ENCODE assay signal across 8 cellular contexts in the genomic region with DNA sequence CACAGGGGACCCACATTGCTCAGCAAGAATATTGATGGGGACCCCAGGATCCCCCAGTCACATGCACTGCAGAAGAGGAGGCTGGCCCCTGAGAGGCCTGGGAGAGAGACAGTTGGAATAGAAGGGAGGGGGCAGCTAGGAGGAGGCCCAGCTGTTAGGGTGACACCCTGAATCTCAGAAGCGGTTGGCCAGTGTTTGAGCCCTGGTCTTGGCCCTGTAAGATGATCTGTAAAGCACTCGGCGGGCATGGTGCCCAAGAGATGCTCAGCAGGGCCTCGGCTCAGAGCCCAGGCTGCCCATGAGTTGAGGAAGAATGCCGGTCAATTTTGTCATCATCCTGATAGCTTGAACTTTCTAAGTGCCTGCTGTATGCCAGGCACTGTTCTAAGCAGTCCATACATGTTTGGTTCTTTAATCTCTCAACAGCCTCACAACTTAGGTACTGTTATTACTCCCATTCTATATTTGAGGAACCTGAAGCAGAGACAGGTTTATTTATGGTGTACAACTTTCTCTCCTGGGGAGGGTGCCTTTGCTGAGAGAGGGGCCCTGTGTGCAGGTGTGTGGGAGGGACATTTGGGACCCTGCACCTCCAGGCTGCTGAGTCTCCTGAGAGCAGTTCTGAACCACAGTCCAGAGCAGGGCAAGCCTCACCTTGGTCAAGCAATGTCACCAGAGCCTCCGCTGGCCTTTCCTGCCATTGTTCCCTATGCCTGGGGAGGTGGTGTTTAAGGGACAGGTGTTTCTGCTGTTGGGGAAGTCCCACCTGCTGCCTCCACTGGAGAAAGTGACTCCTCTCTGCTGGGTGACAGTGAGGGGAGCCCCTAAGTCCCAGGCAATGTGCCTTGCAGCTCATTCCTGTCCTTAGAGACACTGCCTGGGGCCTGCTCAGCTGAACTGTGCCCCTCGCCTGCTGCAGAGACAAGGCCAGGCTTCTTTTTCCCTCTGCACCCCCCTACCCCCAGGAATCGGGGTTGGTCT. TPM values are rescaled to one million over a fixed set of nuclear protein-coding genes. Genes with fewer than 3 reads are reported as not detected.
DNase-seq lines count a peak whose midpoint lies in the region; ATAC-seq, FAIRE-seq and TF ChIP-seq lines count a peak whose summit lies in the region.

No MANE protein-coding gene starts in this region.

- no peak overlapping the region for H2AFZ ChIP-seq in HepG2 (ENCODE audit: low read length)

- WGBS in HepG2 (ENCODE audit: low lambda C conversion rate), result 70% methylated on average over 3 of the region's 8 CpGs

- peak overlapping the region in 3 of 4 donors; percentile 26 to 84 (median 66) for H3K4me3 Mint-ChIP-seq in CD4-positive, CD25-positive, alpha-beta regulatory T cell
- peak overlapping the region; percentile 26 to 93 (median 84) for H3K4me3 Mint-ChIP-seq in IgD-negative memory B cell
- H3K4me3 Mint-ChIP-seq in activated T-helper 17 cell treated with anti-CD3 and anti-CD28 coated beads, Interleukin-2, amount 50 U/mL, for 72 hours, result peak overlapping the region; percentile 81

- H3K9ac ChIP-seq in HepG2 (ENCODE audit: insufficient read depth, low read depth, low read length), result no peak overlapping the region

- H3K4me1 Mint-ChIP-seq in CD4-positive, CD25-positive, alpha-beta regulatory T cell, result peaks cover 12 to 100% (median 83%) of the 10 kb centered on the region in 4 donors
- H3K4me1 Mint-ChIP-seq in IgD-negative memory B cell, result peaks cover 67 to 91% (median 87%) of the 10 kb centered on the region in 3 donors
- H3K4me1 Mint-ChIP-seq in activated T-helper 17 cell treated with anti-CD3 and anti-CD28 coated beads, Interleukin-2, amount 50 U/mL, for 72 hours, result peaks cover 81% of the 10 kb centered on the region

- BruUV-seq in HepG2 (replicated peaks; lab: Mats Ljungman, UMichigan), result no TSS peak

- DNase-seq in CD4-positive, CD25-positive, alpha-beta regulatory T cell, result no peak
- peak; percentile 98 for DNase-seq in myocyte (ENCODE audit: low read depth)
- no peak for DNase-seq in HepG2 (ENCODE audit: low spot score)
- no peak for DNase-seq in EL
- no peak for DNase-seq in NCI-H446 treated with DMSO at 0.1 percent for 48 hours (lab: John Stamatoyannopoulos, UW)

- peak overlapping the region; percentile 96 to 99 (median 98) for H3K27ac Mint-ChIP-seq in CD4-positive, CD25-positive, alpha-beta regulatory T cell
- peak overlapping the region; percentile 87 to 100 (median 98) for H3K27ac Mint-ChIP-seq in IgD-negative memory B cell
- peak overlapping the region; percentile 98 for H3K27ac Mint-ChIP-seq in activated T-helper 17 cell treated with anti-CD3 and anti-CD28 coated beads, Interleukin-2, amount 50 U/mL, for 72 hours

- no peak for FAIRE-seq in HepG2 (lab: Jason Lieb, UNC)

- POLR2A ChIA-PET in HepG2 (lab: Yijun Ruan, JAX), result no interaction called here

- no peak for TF ChIP-seq POLR2A in HepG2 (IDR thresholded peaks at IDR 0.05; ENCODE audit: insufficient read depth in 1 of 2, low read depth in 2 of 2, low read length in 2 of 2)

- CTCF ChIA-PET in HepG2 (lab: Yijun Ruan, JAX; ENCODE audit: low intra/inter-chr PET ratio, low total read pairs), result no interaction called here

- H3K36me3 ChIP-seq in CD4-positive, CD25-positive, alpha-beta regulatory T cell (ENCODE audit: control insufficient read depth, insufficient read depth, low read length), result no peaks in the 10 kb centered on the region
- peaks cover 0 to 6% of the 10 kb centered on the region in 2 experiments; a peak in 1 of 5 replicates for H3K36me3 ChIP-seq in HepG2 (replicated peaks in 1 of 2; ENCODE audit: control insufficient read depth in 1 of 2, insufficient read depth in 2 of 2, low read length in 2 of 2)

- no peaks in the 10 kb centered on the region for H3K36me3 Mint-ChIP-seq in CD4-positive, CD25-positive, alpha-beta regulatory T cell
- H3K36me3 Mint-ChIP-seq in IgD-negative memory B cell, result no peaks in the 10 kb centered on the region
- peaks cover 42% of the 10 kb centered on the region for H3K36me3 Mint-ChIP-seq in activated T-helper 17 cell treated with anti-CD3 and anti-CD28 coated beads, Interleukin-2, amount 50 U/mL, for 72 hours (ENCODE audit: low read depth)

- TF ChIP-seq EP300 in HepG2 (IDR thresholded peaks at IDR 0.05; ENCODE audit: low read depth in 2 of 2, low read length in 2 of 2) (no peak), HepG2 (CRISPR knock-in tag; IDR thresholded peaks at IDR 0.05; ENCODE audit: borderline replicate concordance) (no peak)

- no peak overlapping the region for H3K4me3 ChIP-seq in CD4-positive, CD25-positive, alpha-beta regulatory T cell (ENCODE audit: low read depth, low read length)
- H3K4me3 ChIP-seq in HepG2 (replicated peaks in 1 of 3; ENCODE audit: insufficient read depth in 1 of 3, low read depth in 2 of 3, low read length in 3 of 3), result no peak overlapping the region

- in situ Hi-C loops in HepG2 (cut with HindIII; ENCODE audit: extremely low pct_ligation_motif_present, low pct_unique_long_range_greater_than_20kb), result no loop called here

- intact Hi-C loops in HepG2 (cut with micrococcal nuclease; ENCODE audit: unreplicated experiment), result no loop called here

- ATAC-seq in CD4-positive, CD25-positive, alpha-beta regulatory T cell (ENCODE audit: low read depth in 2 of 2), result no peak
- ATAC-seq in activated T-helper 17 cell treated with anti-CD3 and anti-CD28 coated beads, Interleukin-2, amount 50 U/mL, for 72 hours (replicated peaks), result peak; percentile 7
- no peak for ATAC-seq in HepG2
- no peak for ATAC-seq in GM18511 (IDR thresholded peaks at IDR 0.05; ENCODE audit: unreplicated experiment)

- H3K4me2 ChIP-seq in HepG2 (ENCODE audit: low read depth, low read length), result no peak overlapping the region

- H3K27me3 ChIP-seq in CD4-positive, CD25-positive, alpha-beta regulatory T cell (ENCODE audit: control insufficient read depth, insufficient read depth, low read length), result no peaks in the 10 kb centered on the region
- H3K27me3 ChIP-seq in HepG2 (ENCODE audit: control insufficient read depth in 1 of 2, insufficient read depth in 2 of 2, low read length in 2 of 2), result no peaks in the 10 kb centered on the region

- H3K27ac ChIP-seq in CD4-positive, CD25-positive, alpha-beta regulatory T cell (ENCODE audit: insufficient read depth, low read length, poor library complexity, severe bottlenecking), result peak overlapping the region; percentile 98
- no peak overlapping the region for H3K27ac ChIP-seq in HepG2 (ENCODE audit: extremely low read length, insufficient read depth, low read length)

- no peaks in the 10 kb centered on the region for H3K27me3 Mint-ChIP-seq in CD4-positive, CD25-positive, alpha-beta regulatory T cell
- no peaks in the 10 kb centered on the region for H3K27me3 Mint-ChIP-seq in IgD-negative memory B cell
- no peaks in the 10 kb centered on the region for H3K27me3 Mint-ChIP-seq in activated T-helper 17 cell treated with anti-CD3 and anti-CD28 coated beads, Interleukin-2, amount 50 U/mL, for 72 hours

- H3K9me3 ChIP-seq in CD4-positive, CD25-positive, alpha-beta regulatory T cell (ENCODE audit: control insufficient read depth in 2 of 2, low read length in 2 of 2), result no peaks in the 10 kb centered on the region
- no peaks in the 10 kb centered on the region for H3K9me3 ChIP-seq in HepG2 (ENCODE audit: low read length)

- TF ChIP-seq RAD21 in HepG2 (CRISPR knock-in tag; IDR thresholded peaks at IDR 0.05), result no peak

- TF ChIP-seq CTCF in HepG2 (CRISPR knock-in tag; IDR thresholded peaks at IDR 0.05), result no peak

- peaks cover 9% of the 10 kb centered on the region for H3K79me2 ChIP-seq in HepG2 (ENCODE audit: insufficient read depth, low read length)

- H3K4me1 ChIP-seq in CD4-positive, CD25-positive, alpha-beta regulatory T cell (ENCODE audit: control insufficient read depth, insufficient read depth, low read length, poor library complexity, severe bottlenecking), result peaks cover 100% of the 10 kb centered on the region
- H3K4me1 ChIP-seq in HepG2 (ENCODE audit: insufficient read depth, low read length), result peaks cover 54% of the 10 kb centered on the region

- no peaks in the 10 kb centered on the region for H3K9me3 Mint-ChIP-seq in CD4-positive, CD25-positive, alpha-beta regulatory T cell
- no peaks in the 10 kb centered on the region for H3K9me3 Mint-ChIP-seq in IgD-negative memory B cell
- no peaks in the 10 kb centered on the region for H3K9me3 Mint-ChIP-seq in activated T-helper 17 cell treated with anti-CD3 and anti-CD28 coated beads, Interleukin-2, amount 50 U/mL, for 72 hours

- no peaks in the 10 kb centered on the region; the same call in 1 of the 2 replicates for H4K20me1 ChIP-seq in HepG2 (ENCODE audit: insufficient read depth, low read length)

TF ChIP-seq in HepG2, 621 proteins besides CTCF, POLR2A, EP300 and RAD21 (continues in another document):
- TF ChIP-seq ZNF737 (CRISPR knock-in tag; IDR thresholded peaks at IDR 0.05; ENCODE audit: borderline replicate concordance), result no peak

RNA-seq across cellular contexts. Expression of gene SLC6A6, which starts 26.0 kb away (rescaled TPM):
- 73.3 TPM for total RNA-seq in CD4-positive, CD25-positive, alpha-beta regulatory T cell
- polyA plus RNA-seq in CD4-positive, CD25-positive, alpha-beta regulatory T cell, result 10 to 100 TPM in 1 of 4 donors, 1 to 10 TPM in 3; 6.9 to 12.9 (median 8.2) TPM
- polyA plus RNA-seq in IgD-negative memory B cell, result 7.6 TPM
- 100 to 1,000 TPM in 1 of 2 donors, 10 to 100 TPM in 1; 80.1 to 219 TPM for total RNA-seq in activated T-helper 17 cell treated with anti-CD3 and anti-CD28 coated beads, Interleukin-2, amount 50 U/mL, for 72 hours
- total RNA-seq in myocyte, result 63.3 and 79.9 TPM in 2 replicates
- 45.9 TPM for polyA plus RNA-seq in myocyte (2012)
- total RNA-seq in HepG2 (2016; rRNA removed; fragmentation: Illumina TruSeq; extraction: Trizol), result 10.7 and 20.7 TPM in 2 replicates
- total RNA-seq in HepG2 (2016; cell fraction: cytosol; rRNA removed; fragmentation: Illumina TruSeq; extraction: Trizol; ENCODE audit: low read depth), result 8.8 and 11.0 TPM in 2 replicates
- total RNA-seq in HepG2 (2016; cell fraction: insoluble cytoplasmic fraction; rRNA removed; fragmentation: Illumina TruSeq; extraction: Trizol), result 8.8 and 20.3 TPM in 2 replicates
- 5.1 and 5.2 TPM in 2 replicates for total RNA-seq in HepG2 (2016; cell fraction: membrane; rRNA removed; fragmentation: Illumina TruSeq; extraction: Trizol)
- total RNA-seq in HepG2 (2016; cell fraction: nucleus; rRNA removed; fragmentation: Illumina TruSeq; extraction: Trizol), result 25.9 and 32.4 TPM in 2 replicates
- polyA plus RNA-seq in HepG2 (2011; rRNA removed), result 14.1 and 15.4 TPM in 2 replicates
- polyA plus RNA-seq in HepG2 (2011; cell fraction: cytosol; rRNA removed), result 8.6 and 9.7 TPM in 2 replicates
- polyA plus RNA-seq in HepG2 (2011; cell fraction: nucleus; rRNA removed), result 33.2 and 41.8 TPM in 2 replicates
- 10.9 and 13.7 TPM in 2 replicates for polyA plus RNA-seq in HepG2 (2012)
- 0.76 and 1.2 TPM in 2 replicates for polyA plus RNA-seq in HepG2 (2016; cell fraction: cytosol; fragmentation: Illumina TruSeq; extraction: Trizol; ENCODE audit: low read depth)
- polyA plus RNA-seq in HepG2 (2016; cell fraction: insoluble cytoplasmic fraction; fragmentation: Illumina TruSeq; extraction: Trizol; ENCODE audit: low read depth), result 5.9 and 6.8 TPM in 2 replicates
- 1.5 and 1.7 TPM in 2 replicates for polyA plus RNA-seq in HepG2 (2016; cell fraction: membrane; fragmentation: Illumina TruSeq; extraction: Trizol; ENCODE audit: low read depth)
- 35.4 and 36.8 TPM in 2 replicates for polyA plus RNA-seq in HepG2 (2016; cell fraction: nucleus; fragmentation: Illumina TruSeq; extraction: Trizol; ENCODE audit: insufficient read depth, low read depth)
- polyA minus RNA-seq in HepG2 (2011; rRNA and poly(A)+ RNA removed; ENCODE audit: low replicate concordance), result 52.1 and 83.7 TPM in 2 replicates
- 14.3 and 18.8 TPM in 2 replicates for polyA minus RNA-seq in HepG2 (2011; cell fraction: cytosol; rRNA and poly(A)+ RNA removed)
- 28.2 and 33.0 TPM in 2 replicates for polyA minus RNA-seq in HepG2 (2011; cell fraction: nucleus; rRNA and poly(A)+ RNA removed)
